ENCODE assay signal across 10 cellular contexts in genomic region chr1:17953921-17954320, GRCh38.
"Had no signal": no experiment of that assay in that cellular context is flagged by ENCODE, and none has a peak within 500 bp of the region (broad histone marks: within the 10 kb centered on the region; RNA-seq: fewer than 3 reads in every experiment).

No MANE protein-coding gene starts in this region.

- H3K4me3 Mint-ChIP-seq: GM23338, H9, HFFc6 had no signal

- H3K4me1 ChIP-seq: HAP-1 had no signal

- H3K36me3 ChIP-seq: HAP-1 had no signal

- FAIRE-seq: H1, H54 had no signal

- ATAC-seq: GM23338, HCT116 had no signal

- H3K27ac Mint-ChIP-seq: GM23338, HFFc6 had no signal

- H3K4me2 ChIP-seq: GM23338 had no signal

- H3K9me3 Mint-ChIP-seq: GM23338, H9, HFFc6 had no signal

- H3K9me3 ChIP-seq: HAP-1 had no signal

- DNase-seq: GM23248, GOT3, H9, HCEC 1CT, HFFc6 had no signal

- H3K4me3 ChIP-seq: GM23248, GM23338, HAP-1 had no signal

- H3K27ac ChIP-seq: GM23248 had no signal
